15 cellular contexts compared by ENCODE assay signal in genomic region chr5:45262061-45262590, GRCh38.
"Had no signal": no experiment of that assay in that cellular context is flagged by ENCODE, and none has a peak within 500 bp of the region (broad histone marks: within the 10 kb centered on the region; RNA-seq: fewer than 3 reads in every experiment).

No MANE protein-coding gene starts in this region.

- ATAC-seq: activated T-helper 17 cell treated with anti-CD3 and anti-CD28 coated beads, Interleukin-2, amount 50 U/mL, for 72 hours; effector memory CD8-positive, alpha-beta T cell; gastrocnemius medialis had no signal

- H3K36me3 Mint-ChIP-seq: naive B cell had no signal

- H3K79me2 ChIP-seq: hepatocyte had no signal

- H3K4me1 Mint-ChIP-seq: activated B cell treated with CpG ODN at 0.5 μM for 24 hours; activated CD4-positive, alpha-beta T cell treated with anti-CD3 and anti-CD28 coated beads, Interleukin-2, amount 10 ng/mL, durations not matched to agents 7 days and 5 days; activated T-helper 17 cell treated with anti-CD3 and anti-CD28 coated beads, Interleukin-2, amount 50 U/mL, for 72 hours; naive B cell had no signal

- H3K4me1 ChIP-seq: gastrocnemius medialis, stomach had no signal

- H3K4me2 ChIP-seq: hepatocyte had no signal

- H3K27me3 Mint-ChIP-seq: activated B cell treated with CpG ODN at 0.5 μM for 24 hours; activated CD4-positive, alpha-beta T cell treated with anti-CD3 and anti-CD28 coated beads, Interleukin-2, amount 10 ng/mL, durations not matched to agents 7 days and 5 days; activated T-helper 17 cell treated with anti-CD3 and anti-CD28 coated beads, Interleukin-2, amount 50 U/mL, for 72 hours; effector memory CD8-positive, alpha-beta T cell; naive B cell had no signal

- H3K27ac Mint-ChIP-seq: activated B cell treated with CpG ODN at 0.5 μM for 24 hours; activated CD4-positive, alpha-beta T cell treated with anti-CD3 and anti-CD28 coated beads, Interleukin-2, amount 10 ng/mL, durations not matched to agents 7 days and 5 days; activated naive CD4-positive, alpha-beta T cell treated with anti-CD3 and anti-CD28 coated beads for 36 hours; activated T-helper 17 cell treated with anti-CD3 and anti-CD28 coated beads, Interleukin-2, amount 50 U/mL, for 72 hours; effector memory CD8-positive, alpha-beta T cell; naive B cell had no signal

- H3K27ac ChIP-seq: epithelial cell of prostate, gastrocnemius medialis, hepatocyte, stomach had no signal

- H3K36me3 ChIP-seq: gastrocnemius medialis, stomach had no signal

- H3K27me3 ChIP-seq: gastrocnemius medialis, hepatocyte, stomach had no signal

- H2AFZ ChIP-seq: hepatocyte had no signal

- DNase-seq: activated B cell treated with CpG ODN at 0.5 μM for 24 hours; activated CD4-positive, alpha-beta T cell treated with anti-CD3 and anti-CD28 coated beads, Interleukin-2, amount 10 ng/mL, durations not matched to agents 7 days and 5 days; activated naive CD4-positive, alpha-beta T cell treated with anti-CD3 and anti-CD28 coated beads for 36 hours; activated T-cell treated with anti-CD3 and anti-CD28 coated beads for 4 hours; caudate nucleus; cortex of kidney; effector memory CD8-positive, alpha-beta T cell; gastrocnemius medialis; naive B cell; stimulated activated CD4-positive, alpha-beta T cell treated with anti-CD3 and anti-CD28 coated beads, Interleukin-2, amount 100 ng/mL, for 48 hours; stomach had no signal

- H3K4me3 Mint-ChIP-seq: activated B cell treated with CpG ODN at 0.5 μM for 24 hours; activated CD4-positive, alpha-beta T cell treated with anti-CD3 and anti-CD28 coated beads, Interleukin-2, amount 10 ng/mL, durations not matched to agents 7 days and 5 days; activated naive CD4-positive, alpha-beta T cell treated with anti-CD3 and anti-CD28 coated beads for 36 hours; activated T-helper 17 cell treated with anti-CD3 and anti-CD28 coated beads, Interleukin-2, amount 50 U/mL, for 72 hours; effector memory CD8-positive, alpha-beta T cell; naive B cell had no signal

- H3K4me3 ChIP-seq: gastrocnemius medialis, hepatocyte, lung, stomach had no signal

- H3K9me3 ChIP-seq: gastrocnemius medialis had no signal
